8 cellular contexts compared by ENCODE assay signal in the genomic region with DNA sequence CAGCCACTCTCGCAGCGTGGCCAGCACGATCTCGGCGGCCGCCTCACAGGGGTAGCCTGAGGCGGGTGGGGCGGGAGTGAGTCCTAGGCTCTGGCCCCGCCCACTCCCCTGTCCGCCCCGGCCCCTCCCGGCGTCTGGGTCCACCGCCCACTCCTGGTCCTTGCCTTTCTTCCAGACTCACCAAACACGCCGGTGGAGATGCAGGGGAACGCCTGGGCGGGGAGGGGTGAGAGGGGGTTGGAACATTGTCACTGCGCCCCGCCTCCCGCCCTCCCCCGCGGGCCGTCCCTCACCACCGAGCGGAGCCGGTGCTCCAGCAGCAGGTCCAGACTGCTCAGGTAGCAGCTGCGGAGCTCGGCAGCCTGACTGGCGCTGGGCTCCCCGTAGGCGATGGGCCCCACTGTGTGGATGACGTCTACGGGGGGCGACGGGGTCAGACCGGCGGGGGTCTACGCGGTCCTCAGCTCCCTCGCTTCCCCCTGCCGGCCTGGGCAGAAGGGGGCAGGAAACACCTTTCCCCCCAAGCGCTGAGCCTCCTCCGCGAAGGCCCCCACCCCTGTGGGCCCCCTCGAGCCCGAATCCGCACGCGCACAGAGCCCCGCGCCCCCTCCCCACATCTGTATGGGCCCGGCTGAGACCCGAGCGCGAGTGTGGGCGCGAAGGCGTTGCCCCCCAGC. TPM values are rescaled to one million over a fixed set of nuclear protein-coding genes. Genes with fewer than 3 reads are reported as not detected.
DNase-seq lines count a peak whose midpoint lies in the region; ATAC-seq and TF ChIP-seq lines count a peak whose summit lies in the region.
"Had no signal": no experiment of that assay in that cellular context is flagged by ENCODE, and none has a peak within 500 bp of the region (broad histone marks: within the 10 kb centered on the region; RNA-seq: fewer than 3 reads in every experiment).

No MANE protein-coding gene starts in this region.

- no peak for TF ChIP-seq EP300 in upper lobe of left lung (IDR thresholded peaks at IDR 0.05)

- DNase-seq in NCI-H1105 (lab: John Stamatoyannopoulos, UW) (peak; percentile 95), epithelial cell of esophagus (ENCODE audit: low read depth) (peak; percentile 98), non-pigmented ciliary epithelial cell (ENCODE audit: low read depth) (peak; percentile 30), upper lobe of left lung (peak in 1 of 2 donors; percentile 90), NOMO-1 treated with DMSO at 0.1 percent for 48 hours (lab: John Stamatoyannopoulos, UW; ENCODE audit: unreplicated experiment) (no peak)
- DNase-seq in activated CD8-positive, alpha-beta memory T cell treated with anti-CD3 and anti-CD28 coated beads for 4 hours (ENCODE audit: low read depth in 2 of 2): peak; percentile 31 to 38

- TF ChIP-seq POLR2A in upper lobe of left lung (IDR thresholded peaks at IDR 0.05): no peak

- peaks cover 6 to 46% (median 41%) of the 10 kb centered on the region in 4 donors for H3K36me3 ChIP-seq in upper lobe of left lung

- H3K27me3 ChIP-seq in upper lobe of left lung: no peaks in the 10 kb centered on the region
- H3K27me3 ChIP-seq: SJSA1 had no signal

- ATAC-seq in upper lobe of left lung (ENCODE audit: low FRiP score in 2 of 2) (peak in 1 of 2 donors; percentile 60), GM21786 (IDR thresholded peaks at IDR 0.05; ENCODE audit: unreplicated experiment) (no peak)

- no peak for TF ChIP-seq CTCF in epithelial cell of esophagus (IDR thresholded peaks at IDR 0.05; ENCODE audit: insufficient read depth, low read depth, low read length, missing control alignments)
- TF ChIP-seq CTCF in upper lobe of left lung (IDR thresholded peaks at IDR 0.05): no peak

- WGBS in upper lobe of left lung, 2 donors: 45% methylated on average over 52 of the region's 59 CpGs; no CpG with 5 or more reads in 1 of the 2 donors

- H3K4me1 ChIP-seq in upper lobe of left lung: peaks cover 30 to 40% (median 33%) of the 10 kb centered on the region in 4 donors

- H3K27ac ChIP-seq in upper lobe of left lung: no peak overlapping the region
- H3K27ac ChIP-seq: SJSA1 had no signal

- no peak overlapping the region for H3K4me3 ChIP-seq in epithelial cell of esophagus (ENCODE audit: low read length)
- H3K4me3 ChIP-seq in upper lobe of left lung: peak overlapping the region in 3 of 4 donors; percentile 16 to 48 (median 40)
- H3K4me3 ChIP-seq: SJSA1 had no signal

- no peaks in the 10 kb centered on the region for H3K9me3 ChIP-seq in upper lobe of left lung
- H3K9me3 ChIP-seq: SJSA1 had no signal

RNA-seq across cellular contexts. Expression of gene OTUB1, which starts 13.2 kb away (rescaled TPM):
- 10 to 100 TPM; 58.6 to 95.3 (median 72.5) TPM for total RNA-seq in upper lobe of left lung

RNA-seq across cellular contexts. Expression of gene COX8A, which starts 25.1 kb away (rescaled TPM):
- 100 to 1,000 TPM; 184 to 510 (median 271) TPM for total RNA-seq in upper lobe of left lung

RNA-seq across cellular contexts. Expression of gene FLRT1, which starts 36.2 kb away (rescaled TPM):
- total RNA-seq in upper lobe of left lung: under 1 TPM in 3 of 6 donors, not detected in 3; 0.09 to 0.30 (median 0.15) TPM
